25 cellular contexts compared by ENCODE assay signal in genomic region chr10:43086321-43086942, GRCh38. TPM values are rescaled to one million over a fixed set of nuclear protein-coding genes. Genes with fewer than 3 reads are reported as not detected.
"Had no signal": no experiment of that assay in that cellular context is flagged by ENCODE, and none has a peak within 500 bp of the region (broad histone marks: within the 10 kb centered on the region; RNA-seq: fewer than 3 reads in every experiment).

No MANE protein-coding gene starts in this region.

- DNase-seq: activated CD4-positive, alpha-beta T cell treated with anti-CD3 and anti-CD28 coated beads for 48 hours; activated CD4-positive, alpha-beta T cell treated with anti-CD3 and anti-CD28 coated beads, Interleukin-2, amount 50 U/mL, for 4 hours; activated CD4-positive, CD25-positive, alpha-beta regulatory T cell treated with anti-CD3 and anti-CD28 coated beads, Interleukin-2, amount 50 U/mL, for 72 hours; activated CD8-positive, alpha-beta memory T cell treated with anti-CD3 and anti-CD28 coated beads, Interleukin-2, amount 50 U/mL, for 48 hours; activated CD8-positive, alpha-beta T cell treated with anti-CD3 and anti-CD28 coated beads, Interleukin-2, amount 10 ng/mL, durations not matched to agents 7 days and 5 days; activated effector memory CD4-positive, alpha-beta T cell treated with Interleukin-2 at 50 U/mL for 16 hours; activated naive CD4-positive, alpha-beta T cell; activated T-cell treated with anti-CD3 and anti-CD28 coated beads, Interleukin-2, amount 50 U/mL, for 1 hour; amygdala; KG1; NCI-H1092; NCI-H1436; NCI-H187 treated with DMSO at 0.1 percent for 48 hours; NCI-H2081 treated with DMSO at 0.1 percent for 48 hours; NCI-H446; NCI-H524; NCI-H82; Peyer's patch; SHP77; T-helper 17 cell; T-helper 9 cell had no signal

- H3K27me3 ChIP-seq: Peyer's patch had no signal

- H3K27ac ChIP-seq: Peyer's patch, RWPE1, SJSA1 had no signal

- H3K4me1 ChIP-seq: Peyer's patch, SJSA1 had no signal

- H3K4me3 ChIP-seq: Peyer's patch, SJSA1 had no signal

- ATAC-seq: activated CD8-positive, alpha-beta T cell treated with anti-CD3 and anti-CD28 coated beads, Interleukin-2, amount 10 ng/mL, durations not matched to agents 7 days and 5 days; T-helper 17 cell; WTC11 had no signal

- H3K36me3 ChIP-seq: Peyer's patch, SJSA1 had no signal

- H3K9me3 ChIP-seq: Peyer's patch, SJSA1 had no signal

RNA-seq across cellular contexts. Expression of gene RET, which starts 9.6 kb away (rescaled TPM):
- total RNA-seq: MCF 10A, SJSA1 had no signal
